8 cellular contexts compared by ENCODE assay signal in genomic region chr17:74923538-74924249, GRCh38. TPM values are rescaled to one million over a fixed set of nuclear protein-coding genes. Genes with fewer than 3 reads are reported as not detected.
A peak's percentile ranks its signal among the peaks of the same experiment; 100 is the strongest.
DNase-seq lines count a peak whose midpoint lies in the region; FAIRE-seq and TF ChIP-seq lines count a peak whose summit lies in the region.

No MANE protein-coding gene starts in this region.

- peak; percentile 90 for TF ChIP-seq CTCF in LNCAP (IDR thresholded peaks at IDR 0.05)
- peak; percentile 55 to 90 for TF ChIP-seq CTCF in mammary epithelial cell (conservative IDR thresholded peaks at IDR 0.05 in 1 of 2, IDR thresholded peaks at IDR 0.05 in 1 of 2; ENCODE audit: extremely low read depth in 1 of 2, insufficient read depth in 1 of 2, low read depth in 1 of 2, low read length in 2 of 2)
- TF ChIP-seq CTCF in keratinocyte (optimal IDR thresholded peaks at IDR 0.05 in 1 of 3, IDR thresholded peaks at IDR 0.05 in 1 of 3, conservative IDR thresholded peaks at IDR 0.05 in 1 of 3; ENCODE audit: extremely low read depth in 1 of 3, insufficient read depth in 2 of 3, low read length in 3 of 3) = peak in 2 of 3 experiments; percentile 93

- peaks cover 26% of the 10 kb centered on the region for H3K4me1 ChIP-seq in mammary epithelial cell (ENCODE audit: insufficient read depth, low read length)
- H3K4me1 ChIP-seq in keratinocyte (ENCODE audit: control insufficient read depth, extremely low read depth, insufficient read depth, low read length) = peaks cover 19% of the 10 kb centered on the region

- no peaks in the 10 kb centered on the region for H3K79me2 ChIP-seq in mammary epithelial cell (ENCODE audit: insufficient read depth, low read length)
- H3K79me2 ChIP-seq in keratinocyte (ENCODE audit: control insufficient read depth, insufficient read depth, low read length) = no peaks in the 10 kb centered on the region

- H2AFZ ChIP-seq in mammary epithelial cell (ENCODE audit: low read depth, low read length) (peak overlapping the region; percentile 66), keratinocyte (ENCODE audit: control insufficient read depth, low read length) (no peak overlapping the region)

- peak overlapping the region; percentile 35 to 57 (median 40) for H3K4me3 ChIP-seq in mammary epithelial cell (replicated peaks in 1 of 3; ENCODE audit: insufficient read depth in 1 of 3, low read depth in 2 of 3, low read length in 3 of 3)
- peak overlapping the region; percentile 34 to 54 (median 37) for H3K4me3 ChIP-seq in keratinocyte (ENCODE audit: control insufficient read depth in 2 of 3, extremely low read depth in 1 of 3, insufficient read depth in 2 of 3, low read depth in 1 of 3, low read length in 3 of 3)

- H3K9me1 ChIP-seq in keratinocyte (ENCODE audit: control insufficient read depth, extremely low read depth, insufficient read depth, low read length) = no peaks in the 10 kb centered on the region

- H3K9me3 ChIP-seq in mammary epithelial cell (replicated peaks; ENCODE audit: insufficient read depth, low read length) = no peaks in the 10 kb centered on the region
- no peaks in the 10 kb centered on the region for H3K9me3 ChIP-seq in keratinocyte (ENCODE audit: control insufficient read depth, low read depth, low read length)

- H3K36me3 ChIP-seq in mammary epithelial cell (ENCODE audit: insufficient read depth, low read length) (no peaks in the 10 kb centered on the region), keratinocyte (ENCODE audit: control insufficient read depth in 2 of 2, extremely low read depth in 1 of 2, insufficient read depth in 2 of 2, low read length in 2 of 2) (no peaks in the 10 kb centered on the region)

- in situ Hi-C loops in mammary epithelial cell (cut with MboI; ENCODE audit: low sequenced_read_pairs in 2 of 2) = loop anchor here (5.0 kb wide), 1 partner anchor 34 kb away; no protein-coding TSS in a partner anchor

- CTCF ChIA-PET in mammary epithelial cell (lab: Charles Lee; ENCODE audit: low non-redundant PET) = interaction anchor here (1.7 kb wide), 1 partner anchor 34 kb away, joined by 18 read pairs; no protein-coding TSS in a partner anchor

- dilution Hi-C loops in mammary epithelial cell (cut with HindIII; ENCODE audit: low sequenced_read_pairs) = no loop called here
- dilution Hi-C loops in keratinocyte (cut with MboI; ENCODE audit: extremely low pct_ligation_motif_present, low sequenced_read_pairs) = no loop called here

- no peak for FAIRE-seq in keratinocyte (lab: Jason Lieb, UNC)

- peak; percentile 43 for DNase-seq in EL
- DNase-seq in activated CD4-positive, CD25-positive, alpha-beta regulatory T cell (lab: John Stamatoyannopoulos, UW) = peak; percentile 45 to 60 (median 53)
- peak; percentile 33 for DNase-seq in mammary epithelial cell
- DNase-seq in keratinocyte (ENCODE audit: low read depth, low spot score) = no peak
- peak; percentile 79 to 85 for DNase-seq in stimulated activated CD4-positive, alpha-beta T cell treated with anti-CD3 and anti-CD28 coated beads, Interleukin-2, amount 100 ng/mL, for 24 hours
- no peak for DNase-seq in amniotic stem cell (lab: John Stamatoyannopoulos, UW)
- no peak for DNase-seq in NCI-H128 (lab: John Stamatoyannopoulos, UW; ENCODE audit: unreplicated experiment)

- intact Hi-C loops in mammary epithelial cell (cut with micrococcal nuclease) = loop anchor here (1.0 kb wide), 2 partner anchors 21 to 35 kb away; no protein-coding TSS in a partner anchor

- no peak overlapping the region for H3K9ac ChIP-seq in mammary epithelial cell (ENCODE audit: insufficient read depth, low read length)
- H3K9ac ChIP-seq in keratinocyte (ENCODE audit: control insufficient read depth, extremely low read depth, insufficient read depth, low read length) = no peak overlapping the region

- no TSS peak for BruUV-seq in mammary epithelial cell (replicated peaks; lab: Mats Ljungman, UMichigan)

- H3K27ac ChIP-seq in mammary epithelial cell (ENCODE audit: insufficient read depth, low read depth, low read length) (no peak overlapping the region), keratinocyte (ENCODE audit: control insufficient read depth, insufficient read depth, low read length) (no peak overlapping the region)

- H3K27me3 ChIP-seq in mammary epithelial cell (ENCODE audit: insufficient read depth, low read length) (peaks cover 22% of the 10 kb centered on the region), keratinocyte (ENCODE audit: control insufficient read depth, extremely low read depth, insufficient read depth, low read length) (peaks cover 51% of the 10 kb centered on the region)

- H4K20me1 ChIP-seq in mammary epithelial cell (ENCODE audit: insufficient read depth, low read length) (no peaks in the 10 kb centered on the region), keratinocyte (ENCODE audit: control insufficient read depth, extremely low read depth, insufficient read depth, low read length) (no peaks in the 10 kb centered on the region)

- H3K4me2 ChIP-seq in mammary epithelial cell (ENCODE audit: insufficient read depth, low read depth, low read length) = peak overlapping the region; percentile 77
- H3K4me2 ChIP-seq in keratinocyte (ENCODE audit: control insufficient read depth, extremely low read depth, insufficient read depth, low read depth, low read length) = peak overlapping the region; percentile 66

- WGBS in mammary epithelial cell (ENCODE audit: low coverage, missing lambda C conversion rate) = 11% methylated on average over 14 of the region's 59 CpGs

RNA-seq across cellular contexts. Expression of gene OTOP2, which starts 0.4 kb away (rescaled TPM):
- total RNA-seq in mammary epithelial cell = under 1 TPM in 1 of 2 donors, not detected in 1; 0.28 TPM
- polyA plus RNA-seq in mammary epithelial cell = not detected
- polyA minus RNA-seq in mammary epithelial cell = not detected
- polyA plus RNA-seq in keratinocyte = 0.08 TPM in 1 of 3 replicates, not detected in the others
- polyA plus RNA-seq in keratinocyte (2011; ENCODE audit: low read depth) = not detected
- polyA plus RNA-seq in keratinocyte (2011; cell fraction: cytosol; rRNA removed) = not detected in 2 replicates
- 0.08 and 0.11 TPM in 2 replicates for polyA plus RNA-seq in keratinocyte (2011; cell fraction: nucleus; rRNA removed)
- polyA plus RNA-seq in keratinocyte (2012; ENCODE audit: low replicate concordance) = not detected in 2 replicates
- 0.07 TPM in 1 of 3 replicates, not detected in the others for polyA minus RNA-seq in keratinocyte
- not detected for polyA minus RNA-seq in keratinocyte (2011; cell fraction: cytosol; rRNA and poly(A)+ RNA removed)
- polyA minus RNA-seq in keratinocyte (2011; cell fraction: nucleus; rRNA and poly(A)+ RNA removed) = not detected in 2 replicates

RNA-seq across cellular contexts. Expression of gene USH1G, which starts 0.6 kb away (rescaled TPM):
- total RNA-seq in mammary epithelial cell = 1 to 10 TPM in 1 of 2 donors, under 1 TPM in 1; 0.17 to 1.1 TPM
- polyA plus RNA-seq in mammary epithelial cell (0.23 TPM), keratinocyte (0.03 to 1.3 TPM (median 0.34 TPM) in 3 replicates)
- polyA minus RNA-seq in mammary epithelial cell (1.7 TPM), keratinocyte (3.3 to 5.8 TPM in 2 of 3 replicates, not detected in the other)
- polyA plus RNA-seq in keratinocyte (2011; ENCODE audit: low read depth) = 0.64 TPM
- 0.22 and 0.81 TPM in 2 replicates for polyA plus RNA-seq in keratinocyte (2011; cell fraction: cytosol; rRNA removed)
- 0.61 and 1.00 TPM in 2 replicates for polyA plus RNA-seq in keratinocyte (2011; cell fraction: nucleus; rRNA removed)
- 0.10 and 1.8 TPM in 2 replicates for polyA plus RNA-seq in keratinocyte (2012; ENCODE audit: low replicate concordance)
- polyA minus RNA-seq in keratinocyte (2011; cell fraction: cytosol; rRNA and poly(A)+ RNA removed) = 1.5 TPM
- 0.74 and 1.6 TPM in 2 replicates for polyA minus RNA-seq in keratinocyte (2011; cell fraction: nucleus; rRNA and poly(A)+ RNA removed)

RNA-seq across cellular contexts. Expression of gene OTOP3, which starts 12.0 kb away (rescaled TPM):
- total RNA-seq in mammary epithelial cell = not detected
- polyA plus RNA-seq in mammary epithelial cell = not detected
- not detected for polyA minus RNA-seq in mammary epithelial cell
- 0.03 to 0.05 TPM in 2 of 3 replicates, not detected in the other for polyA plus RNA-seq in keratinocyte
- not detected for polyA plus RNA-seq in keratinocyte (2011; ENCODE audit: low read depth)
- not detected in 2 replicates for polyA plus RNA-seq in keratinocyte (2011; cell fraction: cytosol; rRNA removed)
- not detected in 2 replicates for polyA plus RNA-seq in keratinocyte (2011; cell fraction: nucleus; rRNA removed)
- not detected in 2 replicates for polyA plus RNA-seq in keratinocyte (2012; ENCODE audit: low replicate concordance)
- not detected in 3 replicates for polyA minus RNA-seq in keratinocyte
- polyA minus RNA-seq in keratinocyte (2011; cell fraction: cytosol; rRNA and poly(A)+ RNA removed) = not detected
- not detected in 2 replicates for polyA minus RNA-seq in keratinocyte (2011; cell fraction: nucleus; rRNA and poly(A)+ RNA removed)

RNA-seq across cellular contexts. Expression of gene FADS6, which starts 30.3 kb away (rescaled TPM):
- total RNA-seq in mammary epithelial cell = not detected
- polyA plus RNA-seq in mammary epithelial cell (not detected), keratinocyte (0.07 to 0.57 TPM in 2 of 3 replicates, not detected in the other)
- polyA minus RNA-seq in mammary epithelial cell (not detected), keratinocyte (0.29 to 0.43 TPM in 2 of 3 replicates, not detected in the other)
- polyA plus RNA-seq in keratinocyte (2011; ENCODE audit: low read depth) = 0.30 TPM
- not detected in 2 replicates for polyA plus RNA-seq in keratinocyte (2011; cell fraction: cytosol; rRNA removed)
- 0.29 TPM in 1 of 2 replicates, not detected in the other for polyA plus RNA-seq in keratinocyte (2011; cell fraction: nucleus; rRNA removed)
- 0.97 TPM in 1 of 2 replicates, not detected in the other for polyA plus RNA-seq in keratinocyte (2012; ENCODE audit: low replicate concordance)
- not detected for polyA minus RNA-seq in keratinocyte (2011; cell fraction: cytosol; rRNA and poly(A)+ RNA removed)
- 0.32 TPM in 1 of 2 replicates, not detected in the other for polyA minus RNA-seq in keratinocyte (2011; cell fraction: nucleus; rRNA and poly(A)+ RNA removed)

RNA-seq across cellular contexts. Expression of gene HID1, which starts 48.9 kb away (rescaled TPM):
- 1 to 10 TPM; 1.2 TPM for total RNA-seq in mammary epithelial cell
- polyA plus RNA-seq in mammary epithelial cell (0.52 TPM), keratinocyte (0.19 to 1.0 TPM (median 0.33 TPM) in 3 replicates)
- polyA minus RNA-seq in mammary epithelial cell (8.9 TPM), keratinocyte (0.46 to 1.9 TPM (median 0.86 TPM) in 3 replicates)
- 2.1 TPM for polyA plus RNA-seq in keratinocyte (2011; ENCODE audit: low read depth)
- polyA plus RNA-seq in keratinocyte (2011; cell fraction: cytosol; rRNA removed) = 0.32 and 0.78 TPM in 2 replicates
- polyA plus RNA-seq in keratinocyte (2011; cell fraction: nucleus; rRNA removed) = 0.93 and 0.98 TPM in 2 replicates
- 0.11 and 2.1 TPM in 2 replicates for polyA plus RNA-seq in keratinocyte (2012; ENCODE audit: low replicate concordance)
- not detected for polyA minus RNA-seq in keratinocyte (2011; cell fraction: cytosol; rRNA and poly(A)+ RNA removed)
- 0.74 and 1.1 TPM in 2 replicates for polyA minus RNA-seq in keratinocyte (2011; cell fraction: nucleus; rRNA and poly(A)+ RNA removed)

Comparison
In these comparisons a context has a peak if more than half of its experiments do, and no peak if none do; other contexts are left out.
1. DNase-seq: peak in EL (single experiment), activated CD4-positive, CD25-positive, alpha-beta regulatory T cell (4 of 4), mammary epithelial cell (single experiment) and stimulated activated CD4-positive, alpha-beta T cell treated with anti-CD3 and anti-CD28 coated beads, Interleukin-2, amount 100 ng/mL, for 24 hours (2 of 2); none in keratinocyte (single experiment), amniotic stem cell (single experiment) and NCI-H128 (single experiment).
2. Peak in every context shown above with its lines, with median percentiles within 50 percentile points of each other: CTCF ChIP-seq.